Comparison of ENCODE assay signal across 1 cellular context in the genomic region with DNA sequence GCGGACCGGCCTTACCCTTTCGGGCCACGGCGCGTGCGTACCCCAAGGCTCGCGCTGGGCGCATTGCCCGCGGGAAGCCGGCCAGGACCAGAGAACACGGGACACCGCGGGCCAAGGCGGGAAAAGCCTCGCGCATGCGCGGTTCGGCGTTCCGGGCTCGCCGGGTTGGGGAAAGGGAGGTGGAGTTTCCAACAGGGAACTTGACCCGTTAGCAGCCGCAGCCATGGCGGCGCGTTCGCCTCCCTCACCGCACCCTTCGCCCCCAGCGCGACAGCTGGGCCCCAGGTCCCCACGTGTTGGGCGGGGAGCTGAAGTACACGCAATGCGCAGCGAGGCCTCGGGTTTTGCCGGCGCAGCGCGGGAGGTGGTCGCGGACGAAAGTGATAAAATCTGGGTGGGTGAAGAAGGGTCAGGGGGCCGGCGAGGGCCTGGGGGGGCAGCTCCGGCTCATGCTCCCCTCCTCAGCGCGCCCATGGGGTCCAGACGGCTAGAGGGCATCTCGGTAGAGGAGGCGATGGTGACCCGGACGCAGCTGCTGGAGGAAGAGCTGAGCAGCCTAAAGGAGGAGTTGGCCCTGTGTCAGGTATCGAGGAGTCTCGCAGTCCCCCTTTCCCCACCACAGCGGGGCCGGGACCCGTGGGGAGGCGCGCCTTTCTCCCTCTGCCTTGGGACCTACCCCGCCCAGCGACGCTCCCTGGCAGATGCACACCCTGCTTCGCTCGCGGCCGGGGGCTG.
A peak's percentile ranks its signal among the peaks of the same experiment; 100 is the strongest.
TF ChIP-seq lines count a peak whose summit lies in the region.

A gene with protein sequence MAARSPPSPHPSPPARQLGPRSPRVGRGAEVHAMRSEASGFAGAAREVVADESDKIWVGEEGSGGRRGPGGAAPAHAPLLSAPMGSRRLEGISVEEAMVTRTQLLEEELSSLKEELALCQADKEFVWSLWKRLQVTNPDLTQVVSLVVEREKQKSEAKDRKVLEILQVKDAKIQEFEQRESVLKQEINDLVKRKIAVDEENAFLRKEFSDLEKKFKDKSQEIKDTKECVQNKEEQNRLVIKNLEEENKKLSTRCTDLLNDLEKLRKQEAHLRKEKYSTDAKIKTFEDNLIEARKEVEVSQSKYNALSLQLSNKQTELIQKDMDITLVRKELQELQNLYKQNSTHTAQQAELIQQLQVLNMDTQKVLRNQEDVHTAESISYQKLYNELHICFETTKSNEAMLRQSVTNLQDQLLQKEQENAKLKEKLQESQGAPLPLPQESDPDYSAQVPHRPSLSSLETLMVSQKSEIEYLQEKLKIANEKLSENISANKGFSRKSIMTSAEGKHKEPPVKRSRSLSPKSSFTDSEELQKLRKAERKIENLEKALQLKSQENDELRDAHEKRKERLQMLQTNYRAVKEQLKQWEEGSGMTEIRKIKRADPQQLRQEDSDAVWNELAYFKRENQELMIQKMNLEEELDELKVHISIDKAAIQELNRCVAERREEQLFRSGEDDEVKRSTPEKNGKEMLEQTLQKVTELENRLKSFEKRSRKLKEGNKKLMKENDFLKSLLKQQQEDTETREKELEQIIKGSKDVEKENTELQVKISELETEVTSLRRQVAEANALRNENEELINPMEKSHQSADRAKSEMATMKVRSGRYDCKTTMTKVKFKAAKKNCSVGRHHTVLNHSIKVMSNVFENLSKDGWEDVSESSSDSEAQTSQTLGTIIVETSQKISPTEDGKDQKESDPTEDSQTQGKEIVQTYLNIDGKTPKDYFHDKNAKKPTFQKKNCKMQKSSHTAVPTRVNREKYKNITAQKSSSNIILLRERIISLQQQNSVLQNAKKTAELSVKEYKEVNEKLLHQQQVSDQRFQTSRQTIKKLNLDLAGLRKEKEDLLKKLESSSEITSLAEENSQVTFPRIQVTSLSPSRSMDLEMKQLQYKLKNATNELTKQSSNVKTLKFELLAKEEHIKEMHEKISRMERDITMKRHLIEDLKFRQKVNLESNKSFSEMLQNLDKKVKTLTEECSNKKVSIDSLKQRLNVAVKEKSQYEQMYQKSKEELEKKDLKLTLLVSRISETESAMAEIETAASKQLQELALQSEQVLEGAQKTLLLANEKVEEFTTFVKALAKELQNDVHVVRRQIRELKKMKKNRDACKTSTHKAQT (N-terminal part only) (plus strand): TSS at position 198 of the 735 bp plus-strand sequence. CDS start 26 bp downstream, at position 224.

TF ChIP-seq in PFSK-1, 5 proteins besides CTCF, POLR2A, EP300 and RAD21:
- TF ChIP-seq, protein P1, sequence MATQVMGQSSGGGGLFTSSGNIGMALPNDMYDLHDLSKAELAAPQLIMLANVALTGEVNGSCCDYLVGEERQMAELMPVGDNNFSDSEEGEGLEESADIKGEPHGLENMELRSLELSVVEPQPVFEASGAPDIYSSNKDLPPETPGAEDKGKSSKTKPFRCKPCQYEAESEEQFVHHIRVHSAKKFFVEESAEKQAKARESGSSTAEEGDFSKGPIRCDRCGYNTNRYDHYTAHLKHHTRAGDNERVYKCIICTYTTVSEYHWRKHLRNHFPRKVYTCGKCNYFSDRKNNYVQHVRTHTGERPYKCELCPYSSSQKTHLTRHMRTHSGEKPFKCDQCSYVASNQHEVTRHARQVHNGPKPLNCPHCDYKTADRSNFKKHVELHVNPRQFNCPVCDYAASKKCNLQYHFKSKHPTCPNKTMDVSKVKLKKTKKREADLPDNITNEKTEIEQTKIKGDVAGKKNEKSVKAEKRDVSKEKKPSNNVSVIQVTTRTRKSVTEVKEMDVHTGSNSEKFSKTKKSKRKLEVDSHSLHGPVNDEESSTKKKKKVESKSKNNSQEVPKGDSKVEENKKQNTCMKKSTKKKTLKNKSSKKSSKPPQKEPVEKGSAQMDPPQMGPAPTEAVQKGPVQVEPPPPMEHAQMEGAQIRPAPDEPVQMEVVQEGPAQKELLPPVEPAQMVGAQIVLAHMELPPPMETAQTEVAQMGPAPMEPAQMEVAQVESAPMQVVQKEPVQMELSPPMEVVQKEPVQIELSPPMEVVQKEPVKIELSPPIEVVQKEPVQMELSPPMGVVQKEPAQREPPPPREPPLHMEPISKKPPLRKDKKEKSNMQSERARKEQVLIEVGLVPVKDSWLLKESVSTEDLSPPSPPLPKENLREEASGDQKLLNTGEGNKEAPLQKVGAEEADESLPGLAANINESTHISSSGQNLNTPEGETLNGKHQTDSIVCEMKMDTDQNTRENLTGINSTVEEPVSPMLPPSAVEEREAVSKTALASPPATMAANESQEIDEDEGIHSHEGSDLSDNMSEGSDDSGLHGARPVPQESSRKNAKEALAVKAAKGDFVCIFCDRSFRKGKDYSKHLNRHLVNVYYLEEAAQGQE (IDR thresholded peaks at IDR 0.05; ENCODE audit: insufficient read depth in 1 of 2, low read depth in 2 of 2, low read length in 2 of 2) = no peak
- peak; percentile 69 for TF ChIP-seq POLR2AphosphoS5 (IDR thresholded peaks at IDR 0.05; ENCODE audit: low read depth, low read length)
- TF ChIP-seq TAF1 (IDR thresholded peaks at IDR 0.05; ENCODE audit: borderline replicate concordance, insufficient read depth, low read length) = peak; percentile 46; the same call in 1 of the 2 replicates
- peak; percentile 4; the same call in 1 of the 2 replicates for TF ChIP-seq SIN3A (IDR thresholded peaks at IDR 0.05; ENCODE audit: borderline replicate concordance, insufficient read depth, low read length)
- TF ChIP-seq FOXP2 (optimal IDR thresholded peaks at IDR 0.05; ENCODE audit: borderline replicate concordance, extremely low read depth, extremely low read length, insufficient read depth) = peak; percentile 62
